12 cellular contexts compared by ENCODE assay signal in genomic region chr7:87129836-87130235, GRCh38.
A peak's percentile ranks its signal among the peaks of the same experiment; 100 is the strongest.
DNase-seq lines count a peak whose midpoint lies in the region; ATAC-seq lines count a peak whose summit lies in the region.
"Had no signal": no experiment of that assay in that cellular context is flagged by ENCODE, and none has a peak within 500 bp of the region (broad histone marks: within the 10 kb centered on the region; RNA-seq: fewer than 3 reads in every experiment).

No MANE protein-coding gene starts in this region.

- H3K4me1 ChIP-seq in iPS-18a (ENCODE audit: control insufficient read depth, low read depth, low read length), result peaks cover 27% of the 10 kb centered on the region

- H3K27me3 ChIP-seq in iPS-18a (ENCODE audit: control insufficient read depth, insufficient read depth, low read length), result no peaks in the 10 kb centered on the region
- H3K27me3 ChIP-seq: MG63 had no signal

- peak; percentile 82 for ATAC-seq in GM18520 (IDR thresholded peaks at IDR 0.05; ENCODE audit: unreplicated experiment)
- peak; percentile 91 for ATAC-seq in GM21529 (IDR thresholded peaks at IDR 0.05; ENCODE audit: unreplicated experiment)
- peak; percentile 97 for ATAC-seq in HG03139 (IDR thresholded peaks at IDR 0.05; ENCODE audit: unreplicated experiment)

- DNase-seq in NCI-H446 (lab: John Stamatoyannopoulos, UW) (no peak), NCI-H1694 treated with DMSO at 0.1 percent for 48 hours (lab: John Stamatoyannopoulos, UW) (no peak), dedifferentiated amniotic fluid mesenchymal stem cell (ENCODE audit: extremely low spot score) (no peak)
- no peak for DNase-seq in stimulated activated naive CD4-positive, alpha-beta T cell (lab: John Stamatoyannopoulos, UW)
- DNase-seq: activated CD4-positive, alpha-beta T cell treated with anti-CD3 and anti-CD28 coated beads, Interleukin-2, amount 50 U/mL, for 1 hour; CD4-positive, alpha-beta T cell; MG63 had no signal

- peak overlapping the region; percentile 54 for H3K4me3 ChIP-seq in iPS-18a (ENCODE audit: low read length)
- H3K4me3 ChIP-seq: MG63, thoracic aorta had no signal

- no peaks in the 10 kb centered on the region for H3K9me3 ChIP-seq in iPS-18a (ENCODE audit: control insufficient read depth, low read depth, low read length)
- H3K9me3 ChIP-seq: MG63, thoracic aorta had no signal

- no peak overlapping the region for H3K9ac ChIP-seq in iPS-18a (ENCODE audit: low read length)

- peak overlapping the region; percentile 34 for H3K27ac ChIP-seq in iPS-18a (ENCODE audit: low read length)
- H3K27ac ChIP-seq: thoracic aorta had no signal

- H3K36me3 ChIP-seq in iPS-18a (ENCODE audit: control insufficient read depth, low read depth, low read length), result no peaks in the 10 kb centered on the region
- H3K36me3 ChIP-seq: MG63, thoracic aorta had no signal
